ENCODE assay signal across 1 cellular context in genomic region chr11:104151404-104152204, GRCh38.
TF ChIP-seq lines count a peak whose summit lies in the region.

No MANE protein-coding gene starts in this region.

TF ChIP-seq in A549, 52 proteins besides CTCF, POLR2A, EP300 and RAD21 (continued from another document):
- TF ChIP-seq, protein P1, sequence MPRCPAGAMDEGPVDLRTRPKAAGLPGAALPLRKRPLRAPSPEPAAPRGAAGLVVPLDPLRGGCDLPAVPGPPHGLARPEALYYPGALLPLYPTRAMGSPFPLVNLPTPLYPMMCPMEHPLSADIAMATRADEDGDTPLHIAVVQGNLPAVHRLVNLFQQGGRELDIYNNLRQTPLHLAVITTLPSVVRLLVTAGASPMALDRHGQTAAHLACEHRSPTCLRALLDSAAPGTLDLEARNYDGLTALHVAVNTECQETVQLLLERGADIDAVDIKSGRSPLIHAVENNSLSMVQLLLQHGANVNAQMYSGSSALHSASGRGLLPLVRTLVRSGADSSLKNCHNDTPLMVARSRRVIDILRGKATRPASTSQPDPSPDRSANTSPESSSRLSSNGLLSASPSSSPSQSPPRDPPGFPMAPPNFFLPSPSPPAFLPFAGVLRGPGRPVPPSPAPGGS (IDR thresholded peaks at IDR 0.05) = no peak
- TF ChIP-seq MAX (IDR thresholded peaks at IDR 0.05) (no peak), HMGXB4 (CRISPR knock-in tag; IDR thresholded peaks at IDR 0.05; ENCODE audit: borderline replicate concordance) (no peak), EHMT2 (IDR thresholded peaks at IDR 0.05; ENCODE audit: low read depth) (no peak), POLR2AphosphoS2 (conservative IDR thresholded peaks at IDR 0.05; ENCODE audit: low read length) (no peak)
